Comparison of ENCODE assay signal across 24 cellular contexts in the genomic region with DNA sequence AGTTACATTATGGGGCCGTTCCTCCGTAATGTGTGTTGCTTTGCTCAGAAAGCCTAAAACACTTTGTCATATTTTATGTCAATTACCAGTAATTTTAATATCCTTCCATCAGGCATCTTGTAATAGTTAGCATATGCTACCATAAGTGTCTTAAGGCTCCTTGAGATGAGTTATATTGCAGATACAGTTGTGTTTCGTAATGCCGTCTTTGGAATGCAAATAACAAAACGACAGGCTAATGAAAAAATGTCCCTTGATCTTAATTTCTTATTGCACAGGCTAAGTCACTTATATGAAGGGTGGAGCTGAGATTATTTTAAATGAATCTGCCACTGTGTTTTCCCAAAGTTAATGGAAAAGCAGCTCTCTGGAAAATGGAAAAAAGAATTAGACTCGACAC.
"Had no signal": no experiment of that assay in that cellular context is flagged by ENCODE, and none has a peak within 500 bp of the region (broad histone marks: within the 10 kb centered on the region; RNA-seq: fewer than 3 reads in every experiment).

No MANE protein-coding gene starts in this region.

- DNase-seq: colonic mucosa; effector CD8-positive, alpha-beta T cell; foreskin keratinocyte; heart left ventricle; hippocampal formation; left ventricle myocardium superior; lower lobe of right lung; natural killer cell; occipital lobe; ovary; posterior cingulate gyrus; psoas muscle; right cardiac atrium; sigmoid colon; stimulated activated CD4-positive, alpha-beta T cell treated with anti-CD3 and anti-CD28 coated beads, Interleukin-2, amount 100 ng/mL, for 24 hours; stimulated activated CD4-positive, alpha-beta T cell treated with anti-CD3 and anti-CD28 coated beads, Interleukin-4, amount 100 ng/mL, for 24 hours; stimulated activated naive CD4-positive, alpha-beta T cell treated with Interleukin-2 at 50 U/mL for 16 hours; substantia nigra; testis; tibial artery had no signal

- ATAC-seq: foreskin keratinocyte; gastroesophageal sphincter; heart left ventricle; lower lobe of right lung; natural killer cell; right cardiac atrium; stimulated activated effector memory CD8-positive, alpha-beta T cell treated with anti-CD3 and anti-CD28 coated beads, Interleukin-12 subunit alpha, Interleukin-12 subunit beta, amount 100 ng/mL, for 72 hours had no signal

- FAIRE-seq: endothelial cell of umbilical vein, keratinocyte had no signal
